In the genomic region with DNA sequence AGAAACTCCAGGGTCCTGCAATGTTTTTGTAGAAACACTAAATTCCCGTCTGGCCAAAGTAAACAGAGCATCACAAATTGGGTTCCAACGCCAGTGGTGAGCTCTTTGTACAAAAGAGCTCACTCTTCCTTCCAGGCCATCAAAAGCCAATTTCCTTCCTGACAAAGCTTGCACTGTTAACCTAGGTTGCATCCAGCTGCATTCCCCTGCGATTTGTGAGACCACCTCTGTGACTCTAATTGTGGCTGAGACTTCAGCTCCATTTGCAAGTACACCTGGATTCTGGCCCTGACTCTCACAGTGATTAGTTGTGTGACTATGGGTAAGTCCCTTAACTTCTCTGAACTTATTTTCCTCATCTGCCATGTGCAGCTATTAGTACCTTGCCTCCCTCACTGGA, we compare ENCODE assay signal across 15 cellular contexts.
DNase-seq lines count a peak whose midpoint lies in the region; ATAC-seq and TF ChIP-seq lines count a peak whose summit lies in the region.
"Had no signal": no experiment of that assay in that cellular context is flagged by ENCODE, and none has a peak within 500 bp of the region (broad histone marks: within the 10 kb centered on the region; RNA-seq: fewer than 3 reads in every experiment).

No MANE protein-coding gene starts in this region.

- TF ChIP-seq CTCF in astrocyte of the cerebellum (IDR thresholded peaks at IDR 0.05; ENCODE audit: low read depth, low read length, missing control alignments), result no peak

- no peak overlapping the region for H3K4me3 ChIP-seq in H7 (ENCODE audit: insufficient read depth, low read depth, low read length)
- no peak overlapping the region for H3K4me3 ChIP-seq in astrocyte of the cerebellum (ENCODE audit: low read depth, low read length)
- H3K4me3 ChIP-seq: BLaER1 had no signal

- no peaks in the 10 kb centered on the region for H3K27me3 ChIP-seq in H7 (ENCODE audit: control insufficient read depth, insufficient read depth, low read length)

- peak; percentile 14 for DNase-seq in H7
- DNase-seq in astrocyte of the cerebellum (ENCODE audit: low read depth), result peak; percentile 11
- peak; percentile 7 for DNase-seq in iPS DF 19.7 (ENCODE audit: low read depth, low spot score)
- no peak for DNase-seq in sciatic nerve (ENCODE audit: low spot score)
- no peak for DNase-seq in NCI-H146 (lab: John Stamatoyannopoulos, UW)
- no peak for DNase-seq in NCI-H82 (lab: John Stamatoyannopoulos, UW)
- no peak for DNase-seq in GOT3 (lab: John Stamatoyannopoulos, UW)
- DNase-seq: 8988T; CD4-positive, alpha-beta memory T cell; DMS153; DMS79; GDM1; HFFc6 had no signal

- no peaks in the 10 kb centered on the region for H3K36me3 ChIP-seq in H7 (replicated peaks; ENCODE audit: control insufficient read depth, insufficient read depth, low read length)
- H3K36me3 ChIP-seq: BLaER1 had no signal

- intact Hi-C loops in sciatic nerve (cut with DNase I), result no loop called here

- in situ Hi-C loops in astrocyte of the cerebellum (cut with HindIII; ENCODE audit: low sequenced_read_pairs), result no loop called here

- peak; percentile 36 for ATAC-seq in sciatic nerve
- ATAC-seq: HCT116 had no signal

Comparison
In these comparisons a context has a peak if more than half of its experiments do, and no peak if none do; other contexts are left out.
1. DNase-seq: peak in H7 (single experiment), astrocyte of the cerebellum (single experiment) and iPS DF 19.7 (single experiment); none in sciatic nerve (single experiment), NCI-H146 (single experiment), NCI-H82 (single experiment) and GOT3 (single experiment).